Comparison of ENCODE assay signal across 12 cellular contexts in the genomic region with DNA sequence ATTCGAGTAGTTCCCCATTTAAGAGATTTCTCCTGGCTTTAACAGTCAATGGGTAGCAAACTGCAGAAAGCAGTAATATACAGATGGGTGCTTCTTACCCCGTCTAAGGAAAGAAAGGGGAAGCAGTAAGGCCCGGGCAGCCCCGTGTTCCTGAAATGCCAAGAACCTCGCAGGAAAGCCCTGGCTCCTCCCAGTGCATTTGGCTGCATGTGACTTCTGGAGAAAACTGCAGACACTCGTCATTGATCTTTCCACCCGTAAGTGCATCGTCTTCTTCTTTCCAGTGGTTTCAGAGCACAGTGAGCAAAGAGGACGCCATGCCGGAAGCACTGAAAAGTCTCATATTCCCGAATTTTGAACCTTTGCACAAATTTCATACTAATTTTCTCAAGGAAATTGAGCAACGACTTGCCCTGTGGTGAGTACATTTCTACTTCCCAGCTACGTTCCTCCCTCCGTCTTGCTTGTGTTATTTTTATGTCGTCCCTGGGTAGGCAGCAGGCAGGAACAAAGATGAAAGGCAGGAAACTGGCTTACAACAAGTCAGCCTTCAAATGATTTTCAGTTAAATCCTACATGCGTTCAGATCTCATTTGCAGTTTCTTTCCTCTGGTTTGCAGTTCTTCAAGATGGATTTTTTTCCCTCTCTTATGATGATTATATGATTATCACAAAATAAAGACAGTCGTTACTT.
DNase-seq lines count a peak whose midpoint lies in the region; ATAC-seq, FAIRE-seq and TF ChIP-seq lines count a peak whose summit lies in the region.
"Had no signal": no experiment of that assay in that cellular context is flagged by ENCODE, and none has a peak within 500 bp of the region (broad histone marks: within the 10 kb centered on the region; RNA-seq: fewer than 3 reads in every experiment).

No MANE protein-coding gene starts in this region.

- no peaks in the 10 kb centered on the region for H3K9me3 Mint-ChIP-seq in activated T-helper 2 cell treated with anti-CD3 and anti-CD28 coated beads, Interferon-gamma antibody, Interleukin-2, Interleukin-4, amounts not matched to agents 10 μg/mL and 5 μg/mL and 100 μg/mL, durations not matched to agents 14 hours and 24 hours and 36 hours
- H3K9me3 Mint-ChIP-seq in type B pancreatic cell: peaks cover 2% of the 10 kb centered on the region

- H3K36me3 Mint-ChIP-seq in activated T-helper 2 cell treated with anti-CD3 and anti-CD28 coated beads, Interferon-gamma antibody, Interleukin-2, Interleukin-4, amounts not matched to agents 10 μg/mL and 5 μg/mL and 100 μg/mL, durations not matched to agents 14 hours and 24 hours and 36 hours (ENCODE audit: low read depth): no peaks in the 10 kb centered on the region
- H3K36me3 Mint-ChIP-seq in type B pancreatic cell: peaks cover 65% of the 10 kb centered on the region

- no peaks in the 10 kb centered on the region; the same call in 1 of the 2 replicates for H4K20me1 ChIP-seq in HepG2 (ENCODE audit: insufficient read depth, low read length)

- H3K79me2 ChIP-seq in HepG2 (ENCODE audit: insufficient read depth, low read length): no peaks in the 10 kb centered on the region

- peak overlapping the region; percentile 28 for H3K4me3 Mint-ChIP-seq in activated T-helper 2 cell treated with anti-CD3 and anti-CD28 coated beads, Interferon-gamma antibody, Interleukin-2, Interleukin-4, amounts not matched to agents 10 μg/mL and 5 μg/mL and 100 μg/mL, durations not matched to agents 14 hours and 24 hours and 36 hours (ENCODE audit: low read depth)
- no peak overlapping the region for H3K4me3 Mint-ChIP-seq in type B pancreatic cell

- H3K36me3 ChIP-seq in right lobe of liver (peaks cover 0 to 42% (median 7%) of the 10 kb centered on the region in 4 donors), HepG2 (replicated peaks in 1 of 2; ENCODE audit: control insufficient read depth in 1 of 2, insufficient read depth in 2 of 2, low read length in 2 of 2) (peaks cover 33 to 85% of the 10 kb centered on the region in 2 experiments), left lung (peaks cover 0 to 10% of the 10 kb centered on the region in 2 donors), tibial nerve (peaks cover 0 to 44% (median 0%) of the 10 kb centered on the region in 3 donors)
- H3K36me3 ChIP-seq: prostate gland had no signal

- no TSS peak for BruUV-seq in HepG2 (replicated peaks; lab: Mats Ljungman, UMichigan)

- intact Hi-C loops in right lobe of liver (cut with DNase I): no loop called here
- intact Hi-C loops in HepG2 (cut with micrococcal nuclease; ENCODE audit: unreplicated experiment): no loop called here
- intact Hi-C loops in activated T-helper 2 cell treated with anti-CD3 and anti-CD28 coated beads, Interferon-gamma antibody, Interleukin-2, Interleukin-4, amounts not matched to agents 10 μg/mL and 5 μg/mL and 100 μg/mL, durations not matched to agents 14 hours and 24 hours and 36 hours (cut with micrococcal nuclease): no loop called here
- intact Hi-C loops in left lung (cut with DNase I): no loop called here

- POLR2A ChIA-PET in HepG2 (lab: Yijun Ruan, JAX): no interaction called here

- H3K4me2 ChIP-seq in HepG2 (ENCODE audit: low read depth, low read length): no peak overlapping the region
- H3K4me2 ChIP-seq: SK-N-SH had no signal

- H3K27me3 ChIP-seq in right lobe of liver (no peaks in the 10 kb centered on the region), HepG2 (ENCODE audit: control insufficient read depth in 1 of 2, insufficient read depth in 2 of 2, low read length in 2 of 2) (no peaks in the 10 kb centered on the region), left lung (no peaks in the 10 kb centered on the region), tibial nerve (no peaks in the 10 kb centered on the region)

- H3K4me1 ChIP-seq in right lobe of liver (no peaks in the 10 kb centered on the region), HepG2 (ENCODE audit: insufficient read depth, low read length) (no peaks in the 10 kb centered on the region), left lung (peaks cover 0 to 13% of the 10 kb centered on the region in 2 donors), tibial nerve (no peaks in the 10 kb centered on the region)

- TF ChIP-seq EP300 in HepG2 (IDR thresholded peaks at IDR 0.05; ENCODE audit: low read depth in 2 of 2, low read length in 2 of 2) (no peak), HepG2 (CRISPR knock-in tag; IDR thresholded peaks at IDR 0.05; ENCODE audit: borderline replicate concordance) (no peak), tibial nerve (IDR thresholded peaks at IDR 0.05) (peak; percentile 20 to 21)

- H3K27me3 Mint-ChIP-seq in activated T-helper 2 cell treated with anti-CD3 and anti-CD28 coated beads, Interferon-gamma antibody, Interleukin-2, Interleukin-4, amounts not matched to agents 10 μg/mL and 5 μg/mL and 100 μg/mL, durations not matched to agents 14 hours and 24 hours and 36 hours (ENCODE audit: low read depth): peaks cover 12% of the 10 kb centered on the region
- no peaks in the 10 kb centered on the region for H3K27me3 Mint-ChIP-seq in type B pancreatic cell

- in situ Hi-C loops in HepG2 (cut with HindIII; ENCODE audit: extremely low pct_ligation_motif_present, low pct_unique_long_range_greater_than_20kb): no loop called here
- in situ Hi-C loops in GM13976 (cut with MboI; ENCODE audit: low sequenced_read_pairs, unreplicated experiment): no loop called here

- TF ChIP-seq CTCF in right lobe of liver (IDR thresholded peaks at IDR 0.05) (no peak), HepG2 (CRISPR knock-in tag; IDR thresholded peaks at IDR 0.05) (no peak), left lung (IDR thresholded peaks at IDR 0.05) (no peak), tibial nerve (IDR thresholded peaks at IDR 0.05) (no peak), GM13976 (IDR thresholded peaks at IDR 0.05; ENCODE audit: borderline replicate concordance, control extremely low read depth, extremely low read depth, insufficient read depth, missing control alignments) (no peak), type B pancreatic cell (conservative IDR thresholded peaks at IDR 0.05) (no peak)

- H3K27ac ChIP-seq in right lobe of liver (no peak overlapping the region), HepG2 (ENCODE audit: extremely low read length, insufficient read depth, low read length) (no peak overlapping the region), left lung (peak overlapping the region; percentile 35 to 55), tibial nerve (no peak overlapping the region)

- no peak overlapping the region for H3K4me3 ChIP-seq in right lobe of liver
- H3K4me3 ChIP-seq in HepG2 (replicated peaks in 1 of 3; ENCODE audit: insufficient read depth in 1 of 3, low read depth in 2 of 3, low read length in 3 of 3): no peak overlapping the region
- no peak overlapping the region for H3K4me3 ChIP-seq in left lung
- H3K4me3 ChIP-seq in tibial nerve: peak overlapping the region in 1 of 4 donors; percentile 2

- DNase-seq in right lobe of liver (no peak), HepG2 (ENCODE audit: low spot score) (no peak), left lung (peak in 1 of 2 donors; percentile 78), tibial nerve (ENCODE audit: low spot score in 2 of 2) (peak in 1 of 2 donors; percentile 31), GM13976 (ENCODE audit: low spot score) (no peak), SIG-M5 (lab: John Stamatoyannopoulos, UW) (no peak), type B pancreatic cell (ENCODE audit: extremely low spot score, unreplicated experiment) (no peak)
- DNase-seq in activated T-helper 2 cell treated with anti-CD3 and anti-CD28 coated beads, Interferon-gamma antibody, Interleukin-2, Interleukin-4, amounts not matched to agents 10 μg/mL and 5 μg/mL and 100 μg/mL, durations not matched to agents 14 hours and 24 hours and 36 hours (ENCODE audit: low spot score): no peak
- DNase-seq: Karpas-422, NCI-H510A treated with DMSO at 0.1 percent for 48 hours, SK-N-SH had no signal

- ATAC-seq in right lobe of liver: peak; percentile 37 to 74 (median 64)
- no peak for ATAC-seq in HepG2
- ATAC-seq in left lung: peak; percentile 15

- CTCF ChIA-PET in HepG2 (lab: Yijun Ruan, JAX; ENCODE audit: low intra/inter-chr PET ratio, low total read pairs): no interaction called here

- peaks cover 6% of the 10 kb centered on the region for H3K4me1 Mint-ChIP-seq in activated T-helper 2 cell treated with anti-CD3 and anti-CD28 coated beads, Interferon-gamma antibody, Interleukin-2, Interleukin-4, amounts not matched to agents 10 μg/mL and 5 μg/mL and 100 μg/mL, durations not matched to agents 14 hours and 24 hours and 36 hours (ENCODE audit: low read depth)
- H3K4me1 Mint-ChIP-seq in type B pancreatic cell (ENCODE audit: unreplicated experiment): peaks cover 21% of the 10 kb centered on the region

- H2AFZ ChIP-seq in HepG2 (ENCODE audit: low read length): no peak overlapping the region

- H3K27ac Mint-ChIP-seq in activated T-helper 2 cell treated with anti-CD3 and anti-CD28 coated beads, Interferon-gamma antibody, Interleukin-2, Interleukin-4, amounts not matched to agents 10 μg/mL and 5 μg/mL and 100 μg/mL, durations not matched to agents 14 hours and 24 hours and 36 hours: no peak overlapping the region
- H3K27ac Mint-ChIP-seq in type B pancreatic cell: no peak overlapping the region

- 47% methylated on average over 15 of the region's 17 CpGs for WGBS in right lobe of liver (ENCODE audit: insufficient coverage, low coverage, low lambda C conversion rate, missing lambda C conversion rate)
- WGBS in HepG2 (ENCODE audit: low lambda C conversion rate): 96% methylated on average over 17 of the region's 17 CpGs
- WGBS in tibial nerve, 2 donors: 61 to 65% methylated on average over 17 of the region's 17 CpGs

- no peak for FAIRE-seq in HepG2 (lab: Jason Lieb, UNC)

- TF ChIP-seq POLR2A in right lobe of liver (IDR thresholded peaks at IDR 0.05) (no peak), HepG2 (IDR thresholded peaks at IDR 0.05; ENCODE audit: insufficient read depth in 1 of 2, low read depth in 2 of 2, low read length in 2 of 2) (no peak), tibial nerve (IDR thresholded peaks at IDR 0.05) (no peak)

- no peak overlapping the region for H3K9ac ChIP-seq in HepG2 (ENCODE audit: insufficient read depth, low read depth, low read length)
- H3K9ac ChIP-seq: SK-N-SH had no signal

- TF ChIP-seq RAD21 in HepG2 (CRISPR knock-in tag; IDR thresholded peaks at IDR 0.05): no peak

- no peaks in the 10 kb centered on the region for H3K9me3 ChIP-seq in right lobe of liver
- no peaks in the 10 kb centered on the region for H3K9me3 ChIP-seq in HepG2 (ENCODE audit: low read length)
- peaks cover 0 to under 1% of the 10 kb centered on the region in 2 donors for H3K9me3 ChIP-seq in left lung
- no peaks in the 10 kb centered on the region for H3K9me3 ChIP-seq in tibial nerve
- H3K9me3 ChIP-seq: prostate gland, SK-N-SH had no signal

Comparison
In these comparisons a context has a peak if more than half of its experiments do, and no peak if none do; other contexts are left out.
1. H3K27ac ChIP-seq: peak in left lung (2 of 2); none in right lobe of liver (0 of 3), HepG2 (single experiment) and tibial nerve (0 of 4).